Comparison of ENCODE assay signal across 1 cellular context in genomic region chr9:90890146-90890545, GRCh38.
TF ChIP-seq lines count a peak whose summit lies in the region.

No MANE protein-coding gene starts in this region.

TF ChIP-seq in H1, 55 proteins besides CTCF, POLR2A, EP300 and RAD21 (continued from another document):
- TF ChIP-seq POU5F1 (IDR thresholded peaks at IDR 0.05; ENCODE audit: low read depth, low read length) (no peak), HDAC2 (IDR thresholded peaks at IDR 0.05; ENCODE audit: borderline replicate concordance in 1 of 2, low read depth in 2 of 2, low read length in 2 of 2) (no peak), CHD7 (IDR thresholded peaks at IDR 0.05; ENCODE audit: insufficient replicate concordance, low read length) (no peak), SIRT6 (IDR thresholded peaks at IDR 0.05; ENCODE audit: low read length) (no peak), CTBP2 (IDR thresholded peaks at IDR 0.05; ENCODE audit: borderline replicate concordance, insufficient read depth, insufficient read length, low read length) (no peak), SUZ12 (IDR thresholded peaks at IDR 0.05; ENCODE audit: low read length) (no peak), NRF1 (IDR thresholded peaks at IDR 0.05; ENCODE audit: low read depth, low read length) (no peak), BCL11A (IDR thresholded peaks at IDR 0.05; ENCODE audit: low read depth in 2 of 2, low read length in 2 of 2) (no peak), GABPA (IDR thresholded peaks at IDR 0.05; ENCODE audit: borderline replicate concordance, insufficient read depth, low read length) (no peak)
